Comparison of ENCODE assay signal across 15 cellular contexts in the genomic region with DNA sequence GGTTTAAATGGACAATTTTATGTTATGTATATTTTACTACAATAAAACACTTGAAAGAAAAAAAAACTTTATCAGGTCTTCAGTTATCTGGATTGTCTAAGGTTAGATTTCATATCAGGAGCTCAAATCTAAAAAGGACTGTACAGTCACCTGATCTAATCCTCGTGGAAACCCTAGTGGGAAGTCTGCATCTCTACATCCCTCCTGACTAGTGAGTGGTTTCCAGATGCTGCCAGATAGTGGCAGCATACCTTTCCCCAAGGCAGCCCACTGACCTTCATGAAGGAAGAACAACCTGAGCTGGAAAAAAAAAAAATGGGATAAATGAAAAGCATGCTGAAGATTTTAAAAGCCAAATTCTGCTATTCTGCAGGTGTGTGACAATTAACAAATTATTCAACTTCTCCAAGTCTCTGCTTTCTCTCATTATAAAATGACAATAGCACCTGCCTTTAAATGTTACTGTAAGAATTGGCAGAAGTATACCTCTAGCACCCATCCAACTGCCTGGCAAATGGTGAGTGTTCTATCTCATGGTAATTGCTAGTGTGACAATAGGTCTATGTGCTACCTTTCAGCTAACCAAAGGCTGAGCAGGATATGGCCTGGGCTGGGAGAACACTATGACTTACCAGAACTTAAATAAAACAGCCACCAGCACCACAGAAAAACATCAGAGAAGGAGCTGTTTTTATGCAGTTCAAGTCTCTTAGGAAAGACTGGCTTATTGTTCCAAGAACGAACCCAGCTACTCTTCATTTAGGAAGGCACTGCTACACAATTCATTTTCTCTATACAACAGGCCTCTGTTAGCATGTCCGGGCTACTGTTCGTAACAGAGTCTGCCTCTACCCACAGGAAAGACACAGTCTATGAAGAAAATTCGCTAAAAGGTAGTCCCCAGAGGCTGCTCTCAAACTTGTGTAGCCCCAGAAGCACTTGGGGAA. TPM values are rescaled to one million over a fixed set of nuclear protein-coding genes. Genes with fewer than 3 reads are reported as not detected.
DNase-seq lines count a peak whose midpoint lies in the region; ATAC-seq and TF ChIP-seq lines count a peak whose summit lies in the region.
"Had no signal": no experiment of that assay in that cellular context is flagged by ENCODE, and none has a peak within 500 bp of the region (broad histone marks: within the 10 kb centered on the region; RNA-seq: fewer than 3 reads in every experiment).

No MANE protein-coding gene starts in this region.

- no peak for TF ChIP-seq CTCF in type B pancreatic cell (conservative IDR thresholded peaks at IDR 0.05)

- peak; percentile 71 for ATAC-seq in left ventricle myocardium superior
- no peak for ATAC-seq in Right ventricle myocardium inferior
- ATAC-seq: stimulated activated effector memory CD8-positive, alpha-beta T cell treated with anti-CD3 and anti-CD28 coated beads, Interleukin-12 subunit alpha, Interleukin-12 subunit beta, amount 100 ng/mL, for 72 hours had no signal

- peaks cover 13% of the 10 kb centered on the region for H3K4me1 Mint-ChIP-seq in type B pancreatic cell (ENCODE audit: unreplicated experiment)

- H3K27ac ChIP-seq in SK-N-MC = peak overlapping the region; percentile 39; the same call in 1 of the 2 replicates
- H3K27ac ChIP-seq: HL-60 had no signal

- no peaks in the 10 kb centered on the region for H3K27me3 Mint-ChIP-seq in type B pancreatic cell

- no peak overlapping the region for H3K9ac ChIP-seq in SK-N-MC (ENCODE audit: insufficient read length)

- peaks cover 14% of the 10 kb centered on the region for H3K9me3 Mint-ChIP-seq in type B pancreatic cell
- H3K9me3 Mint-ChIP-seq: stimulated activated effector memory CD8-positive, alpha-beta T cell treated with anti-CD3 and anti-CD28 coated beads, Interleukin-12 subunit alpha, Interleukin-12 subunit beta, amount 100 ng/mL, for 72 hours had no signal

- peak overlapping the region; percentile 56 for H3K27ac Mint-ChIP-seq in type B pancreatic cell
- H3K27ac Mint-ChIP-seq: stimulated activated effector memory CD8-positive, alpha-beta T cell treated with anti-CD3 and anti-CD28 coated beads, Interleukin-12 subunit alpha, Interleukin-12 subunit beta, amount 100 ng/mL, for 72 hours had no signal

- intact Hi-C loops in left ventricle myocardium superior (cut with micrococcal nuclease) = loop anchor here (10.0 kb wide), 1 partner anchor 46 kb away; no protein-coding TSS in a partner anchor
- intact Hi-C loops in Right ventricle myocardium inferior (cut with DNase I) = no loop called here

- peaks cover 34% of the 10 kb centered on the region for H3K36me3 Mint-ChIP-seq in type B pancreatic cell

- H3K4me3 Mint-ChIP-seq in type B pancreatic cell = no peak overlapping the region
- H3K4me3 Mint-ChIP-seq: stimulated activated effector memory CD8-positive, alpha-beta T cell treated with anti-CD3 and anti-CD28 coated beads, Interleukin-12 subunit alpha, Interleukin-12 subunit beta, amount 100 ng/mL, for 72 hours had no signal

- peaks cover 14% of the 10 kb centered on the region for H3K36me3 ChIP-seq in SK-N-MC (ENCODE audit: insufficient read depth, low read length)

- DNase-seq in left ventricle myocardium superior = no peak
- no peak for DNase-seq in Right ventricle myocardium inferior (ENCODE audit: missing footprints)
- no peak for DNase-seq in SK-N-MC (ENCODE audit: low read depth, low spot score)
- peak; percentile 89 for DNase-seq in foreskin melanocyte
- no peak for DNase-seq in type B pancreatic cell (ENCODE audit: extremely low spot score, unreplicated experiment)
- no peak for DNase-seq in effector CD8-positive, alpha-beta T cell (lab: John Stamatoyannopoulos, UW)
- no peak for DNase-seq in NCI-H2107 treated with DMSO at 0.1 percent for 48 hours (lab: John Stamatoyannopoulos, UW; ENCODE audit: unreplicated experiment)
- DNase-seq in NCI-H82 (lab: John Stamatoyannopoulos, UW) = no peak
- DNase-seq: amygdala; effector memory CD4-positive, alpha-beta T cell; heart left ventricle; NCI-H2107; posterior cingulate gyrus had no signal

- no peak overlapping the region for H3K4me3 ChIP-seq in SK-N-MC
- H3K4me3 ChIP-seq: heart left ventricle had no signal

- H3K9me3 ChIP-seq in SK-N-MC (ENCODE audit: low read depth, low read length) = no peaks in the 10 kb centered on the region

RNA-seq across cellular contexts. Expression of gene CLASP1, which starts 8.6 kb away (rescaled TPM):
- total RNA-seq in left ventricle myocardium superior (66.5 TPM), Right ventricle myocardium inferior (66.3 TPM), type B pancreatic cell (ENCODE audit: low replicate concordance) (42.7 and 74.6 TPM in 2 replicates)
